ENCODE assay signal across 8 cellular contexts in genomic region chr9:4792054-4792571, GRCh38. TPM values are rescaled to one million over a fixed set of nuclear protein-coding genes. Genes with fewer than 3 reads are reported as not detected.
A peak's percentile ranks its signal among the peaks of the same experiment; 100 is the strongest.
DNase-seq lines count a peak whose midpoint lies in the region; ATAC-seq, FAIRE-seq and TF ChIP-seq lines count a peak whose summit lies in the region.

No MANE protein-coding gene starts in this region.

- ATAC-seq in HG03108 (IDR thresholded peaks at IDR 0.05; ENCODE audit: unreplicated experiment) (peak; percentile 24), WTC11 (peak; percentile 57), heart right ventricle (peak; percentile 4 to 59 (median 30))

- TF ChIP-seq CTCF in WTC11 (IDR thresholded peaks at IDR 0.05) (no peak), heart right ventricle (IDR thresholded peaks at IDR 0.05) (no peak)

- H3K27ac Mint-ChIP-seq in activated CD4-positive, alpha-beta T cell treated with anti-CD3 and anti-CD28 coated beads, Interleukin-2, amount 10 ng/mL, durations not matched to agents 7 days and 5 days, result peak overlapping the region; percentile 84
- peak overlapping the region; percentile 85 for H3K27ac Mint-ChIP-seq in WTC11

- no peaks in the 10 kb centered on the region for H3K36me3 ChIP-seq in heart right ventricle
- H3K36me3 ChIP-seq in skeletal muscle tissue (ENCODE audit: control insufficient read depth in 3 of 3, insufficient read depth in 3 of 3, low read length in 3 of 3), result no peaks in the 10 kb centered on the region

- peak overlapping the region; percentile 94 for H3K4me3 Mint-ChIP-seq in activated CD4-positive, alpha-beta T cell treated with anti-CD3 and anti-CD28 coated beads, Interleukin-2, amount 10 ng/mL, durations not matched to agents 7 days and 5 days
- H3K4me3 Mint-ChIP-seq in WTC11, result peak overlapping the region; percentile 75

- WGBS in heart right ventricle, 2 donors, result 1 to 2% methylated on average over 23 of the region's 23 CpGs

- no peak for TF ChIP-seq POLR2A in GM12891 (IDR thresholded peaks at IDR 0.05; ENCODE audit: low read depth, low read length)

- no peak for DNase-seq in activated CD4-positive, alpha-beta T cell treated with anti-CD3 and anti-CD28 coated beads, Interleukin-2, amount 10 ng/mL, durations not matched to agents 7 days and 5 days
- DNase-seq in activated CD4-positive, alpha-beta T cell treated with anti-CD3 and anti-CD28 coated beads, Interleukin-2, amount 50 U/mL, for 4 hours, result no peak
- no peak for DNase-seq in WTC11 (ENCODE audit: low spot score)
- no peak for DNase-seq in heart right ventricle
- no peak for DNase-seq in GM12891 (ENCODE audit: insufficient read length, low spot score)
- no peak for DNase-seq in NCI-H774 (lab: John Stamatoyannopoulos, UW)

- H3K36me3 Mint-ChIP-seq in activated CD4-positive, alpha-beta T cell treated with anti-CD3 and anti-CD28 coated beads, Interleukin-2, amount 10 ng/mL, durations not matched to agents 7 days and 5 days (ENCODE audit: low read depth), result peaks cover 5% of the 10 kb centered on the region
- peaks cover 13% of the 10 kb centered on the region for H3K36me3 Mint-ChIP-seq in WTC11

- peaks cover 34% of the 10 kb centered on the region for H3K4me1 Mint-ChIP-seq in activated CD4-positive, alpha-beta T cell treated with anti-CD3 and anti-CD28 coated beads, Interleukin-2, amount 10 ng/mL, durations not matched to agents 7 days and 5 days
- H3K4me1 Mint-ChIP-seq in WTC11, result peaks cover 30% of the 10 kb centered on the region

- POLR2A ChIA-PET in activated CD4-positive, alpha-beta T cell treated with anti-CD3 and anti-CD28 coated beads, Interleukin-2, amount 10 ng/mL, durations not matched to agents 7 days and 5 days (lab: Charles Lee), result interaction anchor here (0.6 to 1.5 kb wide), 2 partner anchors 179 to 646 kb away, joined by 3 to 4 read pairs; partner anchors contain the start of gene PLGRKT
- POLR2A ChIA-PET in WTC11 (lab: Charles Lee), result interaction anchor here (1.0 to 3.3 kb wide), 4 partner anchors 22 to 79 kb away, joined by 3 to 16 read pairs (median 3); partner anchors contain the start of gene AK3

- peaks cover 0 to 3% (median 0%) of the 10 kb centered on the region in 7 donors for H3K27me3 ChIP-seq in heart right ventricle
- no peaks in the 10 kb centered on the region for H3K27me3 ChIP-seq in skeletal muscle tissue (ENCODE audit: control insufficient read depth in 3 of 3, insufficient read depth in 3 of 3, low read length in 3 of 3)

- H3K4me3 ChIP-seq in heart right ventricle (peak overlapping the region; percentile 69 to 97 (median 82)), skeletal muscle tissue (ENCODE audit: low read length in 3 of 3) (peak overlapping the region; percentile 78 to 94 (median 94))

- peaks cover 0 to 25% (median 13%) of the 10 kb centered on the region in 9 donors for H3K4me1 ChIP-seq in heart right ventricle
- peaks cover 20 to 33% (median 26%) of the 10 kb centered on the region in 3 donors for H3K4me1 ChIP-seq in skeletal muscle tissue (ENCODE audit: control insufficient read depth in 3 of 3, insufficient read depth in 3 of 3, low read length in 3 of 3)

- FAIRE-seq in GM12891 (lab: Jason Lieb, UNC), result no peak

- CTCF ChIA-PET in activated CD4-positive, alpha-beta T cell treated with anti-CD3 and anti-CD28 coated beads, Interleukin-2, amount 10 ng/mL, durations not matched to agents 7 days and 5 days (lab: Charles Lee), result interaction anchor here (0.6 to 1.4 kb wide), 11 partner anchors 10 to 660 kb away, joined by 3 to 7 read pairs (median 4); no protein-coding TSS in a partner anchor
- CTCF ChIA-PET in WTC11 (lab: Charles Lee), result interaction anchor here (0.6 to 4.5 kb wide), 5 partner anchors 12 to 808 kb away, joined by 3 to 24 read pairs (median 3); no protein-coding TSS in a partner anchor

- H3K27me3 Mint-ChIP-seq in activated CD4-positive, alpha-beta T cell treated with anti-CD3 and anti-CD28 coated beads, Interleukin-2, amount 10 ng/mL, durations not matched to agents 7 days and 5 days, result no peaks in the 10 kb centered on the region
- H3K27me3 Mint-ChIP-seq in WTC11 (ENCODE audit: low read depth), result peaks cover 5% of the 10 kb centered on the region

- peak overlapping the region; percentile 64 to 84 (median 79) for H3K9ac ChIP-seq in skeletal muscle tissue (ENCODE audit: low read depth in 1 of 3, low read length in 3 of 3)

- H3K27ac ChIP-seq in heart right ventricle (peak overlapping the region in 4 of 10 donors; percentile 41 to 87 (median 72)), skeletal muscle tissue (ENCODE audit: low read depth, low read length) (peak overlapping the region; percentile 63)

- H3K9me3 Mint-ChIP-seq in activated CD4-positive, alpha-beta T cell treated with anti-CD3 and anti-CD28 coated beads, Interleukin-2, amount 10 ng/mL, durations not matched to agents 7 days and 5 days, result no peaks in the 10 kb centered on the region
- peaks cover 15% of the 10 kb centered on the region for H3K9me3 Mint-ChIP-seq in WTC11

- no peaks in the 10 kb centered on the region for H3K9me3 ChIP-seq in heart right ventricle
- H3K9me3 ChIP-seq in skeletal muscle tissue (ENCODE audit: control insufficient read depth in 3 of 3, low read length in 3 of 3), result no peaks in the 10 kb centered on the region

- intact Hi-C loops in heart right ventricle (cut with DNase I), result loop anchor here in 7 of 10 donors (2.0 to 10.0 kb wide), 4 partner anchors 29 to 193 kb away; partner anchors contain the start of genes JAK2 (in 7 of the 7) and AK3 (in 2 of the 7)

TF ChIP-seq in WTC11, 78 proteins besides CTCF, POLR2A, EP300 and RAD21 (continues in another document):
- 0 out of 2 replicates have a peak, but pooled peaks have one; percentile 2 for TF ChIP-seq PRDM15 (CRISPR knock-in tag; IDR thresholded peaks at IDR 0.05)

TF ChIP-seq in GM12891, 5 proteins besides CTCF, POLR2A, EP300 and RAD21:
- TF ChIP-seq POLR2AphosphoS5 (IDR thresholded peaks at IDR 0.05; ENCODE audit: low read depth, low read length) (no peak), POU2F2 (IDR thresholded peaks at IDR 0.05; ENCODE audit: low read depth, low read length) (no peak), SPI1 (IDR thresholded peaks at IDR 0.05; ENCODE audit: low read depth, low read length) (no peak), TAF1 (IDR thresholded peaks at IDR 0.05; ENCODE audit: low read depth, low read length) (no peak), PAX5 (IDR thresholded peaks at IDR 0.05; ENCODE audit: insufficient read depth, low read length, severe bottlenecking) (no peak)

RNA-seq across cellular contexts. Expression of gene RCL1, which starts 0.6 kb away (rescaled TPM):
- 10 to 100 TPM; 13.6 to 17.3 TPM for total RNA-seq in activated CD4-positive, alpha-beta T cell treated with anti-CD3 and anti-CD28 coated beads, Interleukin-2, amount 10 ng/mL, durations not matched to agents 7 days and 5 days
- total RNA-seq in WTC11 (2021), result 22.4 to 27.2 TPM (median 25.3 TPM) in 3 replicates
- total RNA-seq in heart right ventricle, result 1 to 10 TPM; 4.8 to 9.9 (median 6.8) TPM
- 1 to 10 TPM; 5.3 to 7.2 TPM for polyA plus RNA-seq in heart right ventricle
- 33.9 TPM for total RNA-seq in skeletal muscle tissue
- polyA plus RNA-seq in GM12891 (2012; ENCODE audit: low read depth, missing spikeins), result 15.3 TPM

RNA-seq across cellular contexts. Expression of gene AK3, which starts 51.1 kb away (rescaled TPM):
- 10 to 100 TPM; 34.4 to 38.9 TPM for total RNA-seq in activated CD4-positive, alpha-beta T cell treated with anti-CD3 and anti-CD28 coated beads, Interleukin-2, amount 10 ng/mL, durations not matched to agents 7 days and 5 days
- 28.5 to 30.2 TPM (median 29.1 TPM) in 3 replicates for total RNA-seq in WTC11 (2021)
- total RNA-seq in heart right ventricle, result 100 to 1,000 TPM; 125 to 217 (median 146) TPM
- polyA plus RNA-seq in heart right ventricle, result 10 to 100 TPM; 32.9 to 35.8 TPM
- total RNA-seq in skeletal muscle tissue, result 18.3 TPM
- 32.2 TPM for polyA plus RNA-seq in GM12891 (2012; ENCODE audit: low read depth, missing spikeins)
